15 cellular contexts compared by ENCODE assay signal in genomic region chr14:100074431-100075100, GRCh38. TPM values are rescaled to one million over a fixed set of nuclear protein-coding genes. Genes with fewer than 3 reads are reported as not detected.
A peak's percentile ranks its signal among the peaks of the same experiment; 100 is the strongest.
DNase-seq lines count a peak whose midpoint lies in the region; ATAC-seq lines count a peak whose summit lies in the region.
"Had no signal": no experiment of that assay in that cellular context is flagged by ENCODE, and none has a peak within 500 bp of the region (broad histone marks: within the 10 kb centered on the region; RNA-seq: fewer than 3 reads in every experiment).

No MANE protein-coding gene starts in this region.

- no peak for ATAC-seq in activated CD8-positive, alpha-beta memory T cell treated with anti-CD3 and anti-CD28 coated beads, Interleukin-2, amount 10 ng/mL, durations not matched to agents 7 days and 5 days
- ATAC-seq in T-helper 17 cell = no peak
- no peak for ATAC-seq in stimulated activated effector memory CD8-positive, alpha-beta T cell treated with anti-CD3 and anti-CD28 coated beads, Interleukin-12 subunit alpha, Interleukin-12 subunit beta, amount 100 ng/mL, for 72 hours

- H3K36me3 Mint-ChIP-seq in activated CD8-positive, alpha-beta memory T cell treated with anti-CD3 and anti-CD28 coated beads, Interleukin-2, amount 10 ng/mL, durations not matched to agents 7 days and 5 days = peaks cover 84% of the 10 kb centered on the region
- H3K36me3 Mint-ChIP-seq in T-helper 17 cell (ENCODE audit: low read depth) = peaks cover 18% of the 10 kb centered on the region
- peaks cover 82% of the 10 kb centered on the region for H3K36me3 Mint-ChIP-seq in dendritic cell treated with granulocyte-macrophage colony-stimulating factor and Interleukin-4, amounts not matched to agents 40 ng/mL and 50 ng/mL, for 4 days (ENCODE audit: low read depth)
- peaks cover 70% of the 10 kb centered on the region for H3K36me3 Mint-ChIP-seq in stimulated activated effector memory CD8-positive, alpha-beta T cell treated with anti-CD3 and anti-CD28 coated beads, Interleukin-12 subunit alpha, Interleukin-12 subunit beta, amount 100 ng/mL, for 72 hours
- H3K36me3 Mint-ChIP-seq: brain had no signal

- intact Hi-C loops in dendritic cell treated with granulocyte-macrophage colony-stimulating factor and Interleukin-4, amounts not matched to agents 40 ng/mL and 50 ng/mL, for 4 days (cut with micrococcal nuclease) = loop anchor here (5.0 to 10.0 kb wide), 2 partner anchors 92 to 300 kb away; partner anchors contain the start of gene WDR25

- no peaks in the 10 kb centered on the region for H3K9me3 Mint-ChIP-seq in activated CD8-positive, alpha-beta memory T cell treated with anti-CD3 and anti-CD28 coated beads, Interleukin-2, amount 10 ng/mL, durations not matched to agents 7 days and 5 days (ENCODE audit: low read depth)
- H3K9me3 Mint-ChIP-seq in dendritic cell treated with granulocyte-macrophage colony-stimulating factor and Interleukin-4, amounts not matched to agents 40 ng/mL and 50 ng/mL, for 4 days = no peaks in the 10 kb centered on the region
- no peaks in the 10 kb centered on the region for H3K9me3 Mint-ChIP-seq in stimulated activated effector memory CD8-positive, alpha-beta T cell treated with anti-CD3 and anti-CD28 coated beads, Interleukin-12 subunit alpha, Interleukin-12 subunit beta, amount 100 ng/mL, for 72 hours
- H3K9me3 Mint-ChIP-seq: brain, nephron had no signal

- no peaks in the 10 kb centered on the region for H3K27me3 Mint-ChIP-seq in activated CD8-positive, alpha-beta memory T cell treated with anti-CD3 and anti-CD28 coated beads, Interleukin-2, amount 10 ng/mL, durations not matched to agents 7 days and 5 days
- no peaks in the 10 kb centered on the region for H3K27me3 Mint-ChIP-seq in T-helper 17 cell
- H3K27me3 Mint-ChIP-seq in dendritic cell treated with granulocyte-macrophage colony-stimulating factor and Interleukin-4, amounts not matched to agents 40 ng/mL and 50 ng/mL, for 4 days = no peaks in the 10 kb centered on the region
- H3K27me3 Mint-ChIP-seq: brain had no signal

- H3K4me3 Mint-ChIP-seq in activated CD8-positive, alpha-beta memory T cell treated with anti-CD3 and anti-CD28 coated beads, Interleukin-2, amount 10 ng/mL, durations not matched to agents 7 days and 5 days = peak overlapping the region; percentile 76
- peak overlapping the region; percentile 88 for H3K4me3 Mint-ChIP-seq in T-helper 17 cell
- peak overlapping the region; percentile 48 for H3K4me3 Mint-ChIP-seq in dendritic cell treated with granulocyte-macrophage colony-stimulating factor and Interleukin-4, amounts not matched to agents 40 ng/mL and 50 ng/mL, for 4 days
- H3K4me3 Mint-ChIP-seq in stimulated activated effector memory CD8-positive, alpha-beta T cell treated with anti-CD3 and anti-CD28 coated beads, Interleukin-12 subunit alpha, Interleukin-12 subunit beta, amount 100 ng/mL, for 72 hours = peak overlapping the region; percentile 77
- H3K4me3 Mint-ChIP-seq: brain, nephron had no signal

- H3K9me3 ChIP-seq in T-helper 17 cell (ENCODE audit: control insufficient read depth, low read length, poor library complexity, severe bottlenecking) = no peaks in the 10 kb centered on the region
- H3K9me3 ChIP-seq: left ventricle myocardium inferior, thyroid gland had no signal

- DNase-seq in activated CD8-positive, alpha-beta memory T cell treated with anti-CD3 and anti-CD28 coated beads, Interleukin-2, amount 10 ng/mL, durations not matched to agents 7 days and 5 days = no peak
- DNase-seq in activated CD8-positive, alpha-beta memory T cell treated with anti-CD3 and anti-CD28 coated beads, Interleukin-2, amount 50 U/mL, for 4 hours = no peak
- DNase-seq in T-helper 17 cell (no peak), DMS153 (lab: John Stamatoyannopoulos, UW) (no peak), NCI-H526 (lab: John Stamatoyannopoulos, UW) (no peak)
- no peak for DNase-seq in stimulated activated effector memory CD8-positive, alpha-beta T cell treated with anti-CD3 and anti-CD28 coated beads, Interleukin-12 subunit alpha, Interleukin-12 subunit beta, amount 100 ng/mL, for 72 hours (ENCODE audit: low spot score in 2 of 2)
- DNase-seq in stimulated activated CD4-positive, alpha-beta T cell treated with anti-CD3 and anti-CD28 coated beads, Interleukin-2, amount 100 ng/mL, for 24 hours = no peak
- DNase-seq: left ventricle myocardium inferior, NCI-H2029, NCI-H69, PC-9, thyroid gland had no signal

- CTCF ChIA-PET in activated CD8-positive, alpha-beta memory T cell treated with anti-CD3 and anti-CD28 coated beads, Interleukin-2, amount 10 ng/mL, durations not matched to agents 7 days and 5 days (lab: Charles Lee) = interaction anchor here (3.1 to 23.4 kb wide), 4 partner anchors 11 to 92 kb away, joined by 11 to 607 read pairs (median 247); partner anchors contain the start of gene EVL

- peaks cover 87% of the 10 kb centered on the region for H3K4me1 Mint-ChIP-seq in activated CD8-positive, alpha-beta memory T cell treated with anti-CD3 and anti-CD28 coated beads, Interleukin-2, amount 10 ng/mL, durations not matched to agents 7 days and 5 days
- peaks cover 84% of the 10 kb centered on the region for H3K4me1 Mint-ChIP-seq in T-helper 17 cell
- peaks cover 94% of the 10 kb centered on the region for H3K4me1 Mint-ChIP-seq in dendritic cell treated with granulocyte-macrophage colony-stimulating factor and Interleukin-4, amounts not matched to agents 40 ng/mL and 50 ng/mL, for 4 days (ENCODE audit: low read depth)
- peaks cover 98% of the 10 kb centered on the region for H3K4me1 Mint-ChIP-seq in stimulated activated effector memory CD8-positive, alpha-beta T cell treated with anti-CD3 and anti-CD28 coated beads, Interleukin-12 subunit alpha, Interleukin-12 subunit beta, amount 100 ng/mL, for 72 hours

- H3K27ac Mint-ChIP-seq in activated CD8-positive, alpha-beta memory T cell treated with anti-CD3 and anti-CD28 coated beads, Interleukin-2, amount 10 ng/mL, durations not matched to agents 7 days and 5 days = peak overlapping the region; percentile 89
- peak overlapping the region; percentile 99 for H3K27ac Mint-ChIP-seq in T-helper 17 cell
- H3K27ac Mint-ChIP-seq in dendritic cell treated with granulocyte-macrophage colony-stimulating factor and Interleukin-4, amounts not matched to agents 40 ng/mL and 50 ng/mL, for 4 days = peak overlapping the region; percentile 85
- H3K27ac Mint-ChIP-seq in stimulated activated effector memory CD8-positive, alpha-beta T cell treated with anti-CD3 and anti-CD28 coated beads, Interleukin-12 subunit alpha, Interleukin-12 subunit beta, amount 100 ng/mL, for 72 hours = peak overlapping the region; percentile 88

RNA-seq across cellular contexts. Expression of gene EVL, which starts 9.3 kb away (rescaled TPM):
- 100 to 1,000 TPM; 774 to 910 TPM for total RNA-seq in activated CD8-positive, alpha-beta memory T cell treated with anti-CD3 and anti-CD28 coated beads, Interleukin-2, amount 10 ng/mL, durations not matched to agents 7 days and 5 days
- total RNA-seq in T-helper 17 cell = 100 to 1,000 TPM; 793 to 831 TPM
